In the genomic region with DNA sequence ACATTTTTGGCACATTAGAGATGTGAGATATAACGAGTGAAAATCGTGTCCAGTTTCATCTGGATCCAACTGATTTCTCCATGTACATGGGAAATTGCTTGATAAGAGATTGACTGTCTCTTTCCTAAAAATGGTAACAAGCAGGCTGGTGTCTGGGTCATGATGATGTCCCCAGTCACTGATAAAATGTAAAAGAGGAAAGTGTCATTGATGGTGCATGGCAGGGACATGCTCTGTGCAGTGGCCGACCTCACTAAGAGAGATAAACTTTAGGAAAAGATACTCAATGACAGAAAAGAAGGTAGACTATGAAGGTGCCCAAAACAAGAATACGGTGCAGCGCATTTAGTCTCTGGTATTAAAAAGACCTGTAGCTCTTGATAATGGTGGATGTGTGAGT, we compare ENCODE assay signal across 5 cellular contexts.
"Had no signal": no experiment of that assay in that cellular context is flagged by ENCODE, and none has a peak within 500 bp of the region (broad histone marks: within the 10 kb centered on the region; RNA-seq: fewer than 3 reads in every experiment).

No MANE protein-coding gene starts in this region.

- H2AFZ ChIP-seq: GM23338 had no signal

- H3K4me2 ChIP-seq: GM23338 had no signal

- H3K4me3 ChIP-seq: GM23338, K562 had no signal

- DNase-seq: H9, HCEC 1CT, IMR-90 had no signal

- ATAC-seq: GM23338, K562 had no signal
